ENCODE assay signal across 1 cellular context in the genomic region with DNA sequence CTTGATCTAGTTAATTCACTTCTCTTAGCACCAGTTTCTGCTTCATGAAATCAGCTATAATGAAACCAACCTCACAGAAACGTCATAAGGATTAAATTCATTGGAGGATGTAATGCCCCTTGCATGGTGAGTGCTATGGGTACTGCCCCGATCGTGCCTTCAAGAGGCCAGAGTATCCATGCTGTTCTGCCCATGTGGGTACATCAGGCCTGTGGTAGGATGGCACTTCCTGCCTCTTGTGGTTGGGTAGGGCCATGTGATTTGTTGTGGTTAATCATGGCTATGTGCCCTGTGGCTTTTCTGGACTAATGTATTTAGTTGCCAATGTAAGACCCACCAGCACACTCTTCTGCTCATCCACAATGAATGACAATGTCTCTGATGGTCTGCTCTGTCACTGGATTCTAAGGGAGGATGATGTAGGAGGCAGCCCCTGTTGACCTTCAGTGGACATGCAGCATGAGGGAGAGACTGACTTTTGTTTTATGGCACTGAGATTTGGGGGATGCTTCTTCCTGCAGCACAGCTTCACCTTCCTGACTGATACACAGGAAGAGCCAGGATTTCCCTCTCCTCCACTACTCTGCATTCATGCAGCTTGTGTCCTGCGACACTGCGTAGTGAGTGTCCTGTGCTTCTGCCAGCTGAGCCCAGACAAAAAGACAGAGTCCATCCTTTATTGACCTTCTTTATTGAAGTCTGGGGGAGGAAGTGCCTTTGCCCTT.
TF ChIP-seq lines count a peak whose summit lies in the region.

No MANE protein-coding gene starts in this region.

TF ChIP-seq in HepG2, 621 proteins besides CTCF, POLR2A, EP300 and RAD21:
- TF ChIP-seq ZNF12 (CRISPR knock-in tag; IDR thresholded peaks at IDR 0.05): peak; percentile 55; the same call in 1 of the 2 replicates
- TF ChIP-seq, protein P1, sequence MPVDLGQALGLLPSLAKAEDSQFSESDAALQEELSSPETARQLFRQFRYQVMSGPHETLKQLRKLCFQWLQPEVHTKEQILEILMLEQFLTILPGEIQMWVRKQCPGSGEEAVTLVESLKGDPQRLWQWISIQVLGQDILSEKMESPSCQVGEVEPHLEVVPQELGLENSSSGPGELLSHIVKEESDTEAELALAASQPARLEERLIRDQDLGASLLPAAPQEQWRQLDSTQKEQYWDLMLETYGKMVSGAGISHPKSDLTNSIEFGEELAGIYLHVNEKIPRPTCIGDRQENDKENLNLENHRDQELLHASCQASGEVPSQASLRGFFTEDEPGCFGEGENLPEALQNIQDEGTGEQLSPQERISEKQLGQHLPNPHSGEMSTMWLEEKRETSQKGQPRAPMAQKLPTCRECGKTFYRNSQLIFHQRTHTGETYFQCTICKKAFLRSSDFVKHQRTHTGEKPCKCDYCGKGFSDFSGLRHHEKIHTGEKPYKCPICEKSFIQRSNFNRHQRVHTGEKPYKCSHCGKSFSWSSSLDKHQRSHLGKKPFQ (CRISPR knock-in tag; IDR thresholded peaks at IDR 0.05; ENCODE audit: insufficient replicate concordance): no peak
- no peak for TF ChIP-seq ZNF674 (CRISPR knock-in tag; IDR thresholded peaks at IDR 0.05; ENCODE audit: low read depth)
- TF ChIP-seq RBAK (CRISPR knock-in tag; IDR thresholded peaks at IDR 0.05): peak; percentile 92
- no peak for TF ChIP-seq ZNF75D (CRISPR knock-in tag; IDR thresholded peaks at IDR 0.05; ENCODE audit: borderline replicate concordance)
